ENCODE assay signal across 31 cellular contexts in genomic region chr18:22109535-22109934, GRCh38. TPM values are rescaled to one million over a fixed set of nuclear protein-coding genes. Genes with fewer than 3 reads are reported as not detected.
DNase-seq lines count a peak whose midpoint lies in the region; FAIRE-seq and TF ChIP-seq lines count a peak whose summit lies in the region.
"Had no signal": no experiment of that assay in that cellular context is flagged by ENCODE, and none has a peak within 500 bp of the region (broad histone marks: within the 10 kb centered on the region; RNA-seq: fewer than 3 reads in every experiment).

No MANE protein-coding gene starts in this region.

- FAIRE-seq in GM12891 (lab: Jason Lieb, UNC), result no peak
- FAIRE-seq: bronchial epithelial cell, H54 had no signal

- no peak for TF ChIP-seq POLR2A in GM12891 (IDR thresholded peaks at IDR 0.05; ENCODE audit: low read depth, low read length)

- H3K4me1 ChIP-seq in HEK293 (ENCODE audit: control insufficient read depth, insufficient read depth, low read length) (peaks cover 6% of the 10 kb centered on the region), endodermal cell (ENCODE audit: control insufficient read depth, insufficient read depth, low read length) (peaks cover 28% of the 10 kb centered on the region), mesenchymal stem cell (ENCODE audit: control insufficient read depth, insufficient read depth, low read depth, low read length) (peaks cover 2% of the 10 kb centered on the region)
- H3K4me1 ChIP-seq: gastrocnemius medialis, prostate gland, tibial nerve had no signal

- no peak overlapping the region for H3K14ac ChIP-seq in mesenchymal stem cell (ENCODE audit: low read length in 2 of 2)

- H3K79me1 ChIP-seq in mesenchymal stem cell (replicated peaks; ENCODE audit: low read length, poor library complexity, severe bottlenecking), result no peaks in the 10 kb centered on the region

- CTCF ChIA-PET in HEK293 (lab: Yijun Ruan, JAX), result interaction anchor here (0.7 to 1.1 kb wide), 4 partner anchors 8 to 61 kb away, joined by 3 to 4 read pairs (median 4); no protein-coding TSS in a partner anchor

- H3K9ac ChIP-seq in endodermal cell (ENCODE audit: extremely low read depth, low read length, poor library complexity, severe bottlenecking), result no peak overlapping the region
- H3K9ac ChIP-seq in mesenchymal stem cell (ENCODE audit: low read length), result no peak overlapping the region

- H2BK12ac ChIP-seq in mesenchymal stem cell (ENCODE audit: low read length in 2 of 2), result no peak overlapping the region

- no peaks in the 10 kb centered on the region for H3K27me3 Mint-ChIP-seq in endodermal cell (ENCODE audit: insufficient read depth)
- H3K27me3 Mint-ChIP-seq in osteocyte (ENCODE audit: unreplicated experiment), result peaks cover 24% of the 10 kb centered on the region
- H3K27me3 Mint-ChIP-seq: activated CD4-positive, alpha-beta T cell treated with anti-CD3 and anti-CD28 coated beads, Interleukin-2, amount 10 ng/mL, durations not matched to agents 24 days and 14 days had no signal

- no peaks in the 10 kb centered on the region for H3K27me3 ChIP-seq in endodermal cell (ENCODE audit: control insufficient read depth, insufficient read depth, low read length, poor library complexity, severe bottlenecking)
- peaks cover 4 to 9% of the 10 kb centered on the region in 2 experiments for H3K27me3 ChIP-seq in mesenchymal stem cell (ENCODE audit: control insufficient read depth in 1 of 2, insufficient read depth in 1 of 2, low read length in 2 of 2)
- H3K27me3 ChIP-seq: gastrocnemius medialis, tibial nerve had no signal

- H3K36me3 ChIP-seq in HEK293 (ENCODE audit: control insufficient read depth in 2 of 2, insufficient read depth in 1 of 2, low read length in 2 of 2), result no peaks in the 10 kb centered on the region
- no peaks in the 10 kb centered on the region for H3K36me3 ChIP-seq in endodermal cell (ENCODE audit: control insufficient read depth, insufficient read depth, low read length)
- H3K36me3 ChIP-seq in mesenchymal stem cell (ENCODE audit: control insufficient read depth in 1 of 2, insufficient read depth in 2 of 2, low read depth in 1 of 2, low read length in 2 of 2), result no peaks in the 10 kb centered on the region
- H3K36me3 ChIP-seq: gastrocnemius medialis, prostate gland, tibial nerve had no signal

- no peak overlapping the region for H4K8ac ChIP-seq in mesenchymal stem cell (ENCODE audit: low read length)

- no peak overlapping the region for H2BK15ac ChIP-seq in mesenchymal stem cell (ENCODE audit: low read depth, poor library complexity, severe bottlenecking)

- no peak overlapping the region for H2AK5ac ChIP-seq in mesenchymal stem cell (ENCODE audit: low read length, severe bottlenecking)

- H2BK5ac ChIP-seq in mesenchymal stem cell (ENCODE audit: low read depth, low read length, poor library complexity, severe bottlenecking), result no peak overlapping the region

- DNase-seq in GM12891 (ENCODE audit: insufficient read length, low spot score), result no peak
- peak; percentile 5 for DNase-seq in NOMO-1 treated with DMSO at 0.1 percent for 48 hours (lab: John Stamatoyannopoulos, UW; ENCODE audit: unreplicated experiment)
- DNase-seq in endodermal cell, result no peak
- no peak for DNase-seq in NCI-H2171 treated with DMSO at 0.1 percent for 48 hours (lab: John Stamatoyannopoulos, UW)
- no peak for DNase-seq in osteocyte (ENCODE audit: extremely low spot score, unreplicated experiment)
- DNase-seq in NCI-H1436 treated with DMSO at 0.1 percent for 48 hours (lab: John Stamatoyannopoulos, UW), result no peak
- no peak for DNase-seq in mesenchymal stem cell
- DNase-seq: activated CD4-positive, alpha-beta T cell treated with anti-CD3 and anti-CD28 coated beads, Interleukin-2, amount 10 ng/mL, durations not matched to agents 24 days and 14 days; activated CD8-positive, alpha-beta memory T cell treated with anti-CD3 and anti-CD28 coated beads for 24 hours; activated T-cell treated with anti-CD3 and anti-CD28 coated beads for 4 hours; anterior cingulate cortex; C1 segment of cervical spinal cord; gastrocnemius medialis; kidney glomerular epithelial cell; midbrain; MM.1S; naive thymus-derived CD4-positive, alpha-beta T cell; NCI-H146; NCI-H446 treated with DMSO at 0.1 percent for 48 hours; NCI-H774; PC-9; Right ventricle myocardium superior; stimulated activated CD8-positive, alpha-beta memory T cell treated with anti-CD3 and anti-CD28 coated beads, Interleukin-4, amount 100 ng/mL, for 48 hours; T-helper 9 cell had no signal

- no peak overlapping the region for H3K4me3 Mint-ChIP-seq in endodermal cell
- no peak overlapping the region for H3K4me3 Mint-ChIP-seq in osteocyte (ENCODE audit: unreplicated experiment)
- H3K4me3 Mint-ChIP-seq: activated CD4-positive, alpha-beta T cell treated with anti-CD3 and anti-CD28 coated beads, Interleukin-2, amount 10 ng/mL, durations not matched to agents 24 days and 14 days; naive thymus-derived CD4-positive, alpha-beta T cell had no signal

- no peak overlapping the region for H3K4me3 ChIP-seq in HEK293 (ENCODE audit: low read depth, low read length)
- no peak overlapping the region for H3K4me3 ChIP-seq in endodermal cell (ENCODE audit: low read length)
- no peak overlapping the region for H3K4me3 ChIP-seq in mesenchymal stem cell (ENCODE audit: insufficient read depth in 1 of 2, low read depth in 1 of 2, low read length in 2 of 2)
- H3K4me3 ChIP-seq: gastrocnemius medialis, PC-9, prostate gland, tibial nerve had no signal

- H3K4me2 ChIP-seq in mesenchymal stem cell (ENCODE audit: low read length, poor library complexity, severe bottlenecking), result no peak overlapping the region
- H3K4me2 ChIP-seq: PC-9 had no signal

- H3K27ac Mint-ChIP-seq in endodermal cell, result peak overlapping the region; percentile 11
- H3K27ac Mint-ChIP-seq in osteocyte (ENCODE audit: unreplicated experiment), result no peak overlapping the region
- H3K27ac Mint-ChIP-seq: activated CD4-positive, alpha-beta T cell treated with anti-CD3 and anti-CD28 coated beads, Interleukin-2, amount 10 ng/mL, durations not matched to agents 24 days and 14 days; activated naive CD4-positive, alpha-beta T cell treated with anti-CD3 and anti-CD28 coated beads, Interleukin-2, amount 50 U/mL, for 72 hours; naive thymus-derived CD4-positive, alpha-beta T cell had no signal

- no peak overlapping the region for H2AFZ ChIP-seq in mesenchymal stem cell (ENCODE audit: low read depth, low read length)
- H2AFZ ChIP-seq: PC-9 had no signal

- H4K91ac ChIP-seq in mesenchymal stem cell (ENCODE audit: low read length), result no peak overlapping the region

- no peak overlapping the region for H2BK120ac ChIP-seq in mesenchymal stem cell (ENCODE audit: low read depth, low read length)

- H3K9me3 Mint-ChIP-seq in endodermal cell, result no peaks in the 10 kb centered on the region
- H3K9me3 Mint-ChIP-seq in osteocyte (ENCODE audit: unreplicated experiment), result no peaks in the 10 kb centered on the region
- H3K9me3 Mint-ChIP-seq: activated CD4-positive, alpha-beta T cell treated with anti-CD3 and anti-CD28 coated beads, Interleukin-2, amount 10 ng/mL, durations not matched to agents 24 days and 14 days had no signal

- H3K23ac ChIP-seq in mesenchymal stem cell (ENCODE audit: low read length in 2 of 2), result no peak overlapping the region

- H3K4me1 Mint-ChIP-seq in endodermal cell, result peaks cover 30% of the 10 kb centered on the region
- H3K4me1 Mint-ChIP-seq in osteocyte (ENCODE audit: unreplicated experiment), result no peaks in the 10 kb centered on the region
- H3K4me1 Mint-ChIP-seq: activated CD4-positive, alpha-beta T cell treated with anti-CD3 and anti-CD28 coated beads, Interleukin-2, amount 10 ng/mL, durations not matched to agents 24 days and 14 days; naive thymus-derived CD4-positive, alpha-beta T cell had no signal

- POLR2A ChIA-PET in HEK293 (lab: Yijun Ruan, JAX), result no interaction called here

- H3K36me3 Mint-ChIP-seq in endodermal cell (ENCODE audit: low read depth) (no peaks in the 10 kb centered on the region), osteocyte (ENCODE audit: unreplicated experiment) (no peaks in the 10 kb centered on the region)
- H3K36me3 Mint-ChIP-seq: activated naive CD4-positive, alpha-beta T cell treated with anti-CD3 and anti-CD28 coated beads, Interleukin-2, amount 50 U/mL, for 72 hours; naive thymus-derived CD4-positive, alpha-beta T cell had no signal

- H3K9me3 ChIP-seq in HEK293 (ENCODE audit: control insufficient read depth, insufficient read depth, low read depth, low read length) (no peaks in the 10 kb centered on the region), endodermal cell (ENCODE audit: control insufficient read depth, low read length) (no peaks in the 10 kb centered on the region), mesenchymal stem cell (ENCODE audit: control insufficient read depth, low read length) (no peaks in the 10 kb centered on the region)
- H3K9me3 ChIP-seq: gastrocnemius medialis, prostate gland, tibial nerve had no signal

- TF ChIP-seq CTCF in HEK293 (tag by site-specific recombination; IDR thresholded peaks at IDR 0.05) (no peak), endodermal cell (conservative IDR thresholded peaks at IDR 0.05) (no peak), osteocyte (IDR thresholded peaks at IDR 0.05) (no peak)

- no peak overlapping the region for H3K4ac ChIP-seq in mesenchymal stem cell (ENCODE audit: low read depth in 1 of 2, low read length in 2 of 2)

- H3K27ac ChIP-seq in HEK293 (ENCODE audit: extremely low read depth, low read depth, low read length), result no peak overlapping the region
- H3K27ac ChIP-seq in endodermal cell (ENCODE audit: low read depth, low read length), result no peak overlapping the region
- H3K27ac ChIP-seq in mesenchymal stem cell (ENCODE audit: low read length, poor library complexity, severe bottlenecking), result no peak overlapping the region
- H3K27ac ChIP-seq: gastrocnemius medialis, PC-9, prostate gland, tibial nerve, VCaP had no signal

- no peak overlapping the region for H3K18ac ChIP-seq in mesenchymal stem cell (ENCODE audit: low read depth in 1 of 2, low read length in 2 of 2)

- 88 to 90% methylated on average over 4 of the region's 4 CpGs for WGBS in endodermal cell (ENCODE audit: insufficient coverage in 1 of 2, insufficient read length in 1 of 2), 2 experiments
- 88% methylated on average over 4 of the region's 4 CpGs for WGBS in mesenchymal stem cell

TF ChIP-seq in GM12891, 5 proteins besides CTCF, POLR2A, EP300 and RAD21:
- peak; percentile 72 for TF ChIP-seq SPI1 (IDR thresholded peaks at IDR 0.05; ENCODE audit: low read depth, low read length)
- no peak for TF ChIP-seq POU2F2 (IDR thresholded peaks at IDR 0.05; ENCODE audit: low read depth, low read length)

TF ChIP-seq in HEK293, 187 proteins besides CTCF, POLR2A, EP300 and RAD21:
- no peak for TF ChIP-seq ZNF174 (tag by site-specific recombination; IDR thresholded peaks at IDR 0.05)
- 0 out of 2 replicates have a peak, but pooled peaks have one; percentile 34 for TF ChIP-seq BCL11B (tag by site-specific recombination; IDR thresholded peaks at IDR 0.05; ENCODE audit: low read depth)
- no peak for TF ChIP-seq ZNF138 (tag by site-specific recombination; IDR thresholded peaks at IDR 0.05; ENCODE audit: borderline replicate concordance)
- no peak for TF ChIP-seq ZNF501 (tag by site-specific recombination; IDR thresholded peaks at IDR 0.05)
TF ChIP-seq in HEK293: peak in this region for 1.

RNA-seq across cellular contexts. Expression of gene GATA6, which starts 59.9 kb away (rescaled TPM):
- 0.03 TPM for polyA plus RNA-seq in GM12891 (2012; ENCODE audit: low read depth, missing spikeins)
- total RNA-seq in endodermal cell (100 to 1,000 TPM; 106 to 158 TPM), osteocyte (1.9 and 2.4 TPM in 2 replicates)
- 30.0 TPM for polyA plus RNA-seq in endodermal cell (2013, experiment 1 of 2)
- 39.3 TPM for polyA plus RNA-seq in endodermal cell (2013, experiment 2 of 2)
- polyA plus RNA-seq in mesenchymal stem cell (2013, experiment 1 of 2), result 3.4 TPM
- polyA plus RNA-seq in mesenchymal stem cell (2013, experiment 2 of 2), result 3.4 TPM
- total RNA-seq: activated CD4-positive, alpha-beta T cell treated with anti-CD3 and anti-CD28 coated beads, Interleukin-2, amount 10 ng/mL, durations not matched to agents 24 days and 14 days; activated naive CD4-positive, alpha-beta T cell treated with anti-CD3 and anti-CD28 coated beads, Interleukin-2, amount 50 U/mL, for 72 hours had no signal
- polyA plus RNA-seq: naive thymus-derived CD4-positive, alpha-beta T cell had no signal

Comparison
In these comparisons a context has a peak if more than half of its experiments do, and no peak if none do; other contexts are left out.
1. RNA of gene GATA6, which starts 59.9 kb away (total RNA-seq): 106 to 158 TPM in endodermal cell; 1.9 to 2.4 TPM in osteocyte; every median in the first group is over 10 times any median in the second.